In the genomic region with DNA sequence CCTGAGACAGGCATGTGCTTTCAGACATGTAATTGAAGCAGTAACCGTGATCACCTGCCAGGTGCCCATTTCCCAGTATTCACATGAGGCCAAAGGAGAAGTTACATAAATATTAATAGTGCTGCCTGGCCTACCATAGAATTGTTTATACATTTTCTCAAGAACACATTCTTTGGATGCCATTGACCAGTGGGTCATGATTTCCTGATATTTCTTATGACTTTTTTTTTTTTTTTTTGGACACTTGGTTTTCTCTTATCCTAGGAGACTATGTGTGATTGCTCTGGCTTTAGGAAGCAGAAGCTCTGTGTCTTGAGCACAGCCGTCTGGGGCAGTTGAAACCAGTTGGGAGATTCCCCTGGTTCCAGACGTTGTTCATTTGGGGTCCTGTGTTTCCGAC, we compare ENCODE assay signal across 1 cellular context.
TF ChIP-seq lines count a peak whose summit lies in the region.

No MANE protein-coding gene starts in this region.

TF ChIP-seq in IMR-90, 13 proteins besides CTCF, POLR2A, EP300 and RAD21:
- no peak for TF ChIP-seq NFE2L2 (IDR thresholded peaks at IDR 0.05; ENCODE audit: low read depth, low read length)
- peak; percentile 14; the same call in 1 of the 2 replicates for TF ChIP-seq BHLHE40 (IDR thresholded peaks at IDR 0.05; ENCODE audit: low read depth, low read length)
- no peak for TF ChIP-seq MAZ (IDR thresholded peaks at IDR 0.05; ENCODE audit: borderline replicate concordance, low read depth, low read length)
- TF ChIP-seq, protein P1, sequence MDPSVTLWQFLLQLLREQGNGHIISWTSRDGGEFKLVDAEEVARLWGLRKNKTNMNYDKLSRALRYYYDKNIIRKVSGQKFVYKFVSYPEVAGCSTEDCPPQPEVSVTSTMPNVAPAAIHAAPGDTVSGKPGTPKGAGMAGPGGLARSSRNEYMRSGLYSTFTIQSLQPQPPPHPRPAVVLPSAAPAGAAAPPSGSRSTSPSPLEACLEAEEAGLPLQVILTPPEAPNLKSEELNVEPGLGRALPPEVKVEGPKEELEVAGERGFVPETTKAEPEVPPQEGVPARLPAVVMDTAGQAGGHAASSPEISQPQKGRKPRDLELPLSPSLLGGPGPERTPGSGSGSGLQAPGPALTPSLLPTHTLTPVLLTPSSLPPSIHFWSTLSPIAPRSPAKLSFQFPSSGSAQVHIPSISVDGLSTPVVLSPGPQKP (IDR thresholded peaks at IDR 0.05; ENCODE audit: borderline replicate concordance, low read depth, low read length) = no peak
- no peak for TF ChIP-seq FOS (IDR thresholded peaks at IDR 0.05; ENCODE audit: low read depth, low read length)
- TF ChIP-seq RFX5 (IDR thresholded peaks at IDR 0.05; ENCODE audit: low read depth, low read length) = no peak
